Comparison of ENCODE assay signal across 1 cellular context in genomic region chr6:27687154-27688013, GRCh38.
TF ChIP-seq lines count a peak whose summit lies in the region.

No MANE protein-coding gene starts in this region.

TF ChIP-seq in HepG2, 621 proteins besides CTCF, POLR2A, EP300 and RAD21 (continued from another document and continues in another):
- TF ChIP-seq POLR2AphosphoS5 (IDR thresholded peaks at IDR 0.05; ENCODE audit: low read depth, low read length), result no peak
- TF ChIP-seq RCOR2 (CRISPR knock-in tag; IDR thresholded peaks at IDR 0.05), result no peak
- TF ChIP-seq PTBP1 (IDR thresholded peaks at IDR 0.05; ENCODE audit: low read depth, low read length, poor library complexity, severe bottlenecking), result no peak
- no peak for TF ChIP-seq TRIM24 (CRISPR knock-in tag; IDR thresholded peaks at IDR 0.05)
- TF ChIP-seq BCL3 (CRISPR knock-in tag; IDR thresholded peaks at IDR 0.05), result peak; percentile 67; the same call in 1 of the 2 replicates
- no peak; the same call in 1 of the 2 replicates for TF ChIP-seq MYPOP (CRISPR knock-in tag; IDR thresholded peaks at IDR 0.05)
- TF ChIP-seq CSRNP1 (CRISPR knock-in tag; IDR thresholded peaks at IDR 0.05), result peak; percentile 51; the same call in 1 of the 2 replicates
- no peak for TF ChIP-seq ZBTB1 (CRISPR knock-in tag; IDR thresholded peaks at IDR 0.05; ENCODE audit: borderline replicate concordance)
- peak; percentile 48; the same call in 1 of the 2 replicates for TF ChIP-seq ZNF777 (CRISPR knock-in tag; IDR thresholded peaks at IDR 0.05)
- TF ChIP-seq RARG (CRISPR knock-in tag; IDR thresholded peaks at IDR 0.05; ENCODE audit: low read depth), result no peak
- no peak for TF ChIP-seq FOSL1 (CRISPR knock-in tag; IDR thresholded peaks at IDR 0.05; ENCODE audit: borderline replicate concordance)
- no peak for TF ChIP-seq ETS1 (CRISPR knock-in tag; IDR thresholded peaks at IDR 0.05)
- TF ChIP-seq MBNL3 (CRISPR knock-in tag; conservative IDR thresholded peaks at IDR 0.05), result no peak
- no peak for TF ChIP-seq ZNF543 (CRISPR knock-in tag; IDR thresholded peaks at IDR 0.05)
- 0 out of 2 replicates have a peak, but pooled peaks have one; percentile 16 for TF ChIP-seq ZNF614 (CRISPR knock-in tag; IDR thresholded peaks at IDR 0.05; ENCODE audit: borderline replicate concordance)
- no peak for TF ChIP-seq WIZ (CRISPR knock-in tag; IDR thresholded peaks at IDR 0.05)
- TF ChIP-seq ARNT (IDR thresholded peaks at IDR 0.05), result no peak
- TF ChIP-seq FOXA3 (CRISPR knock-in tag; IDR thresholded peaks at IDR 0.05), result peak; percentile 21; the same call in 1 of the 2 replicates
- TF ChIP-seq ZFP36 (IDR thresholded peaks at IDR 0.05; ENCODE audit: borderline replicate concordance, low read depth, low read length, partially characterized antibody), result no peak
- TF ChIP-seq ZFP36L1 (CRISPR knock-in tag; IDR thresholded peaks at IDR 0.05), result no peak; the same call in 1 of the 2 replicates
- no peak for TF ChIP-seq AKNA (CRISPR knock-in tag; IDR thresholded peaks at IDR 0.05; ENCODE audit: borderline replicate concordance)
- TF ChIP-seq ZNF644 (CRISPR knock-in tag; IDR thresholded peaks at IDR 0.05; ENCODE audit: low read depth), result peak; percentile 22; the same call in 1 of the 2 replicates
- TF ChIP-seq ZBTB39 (CRISPR knock-in tag; IDR thresholded peaks at IDR 0.05), result no peak
- no peak; the same call in 1 of the 2 replicates for TF ChIP-seq SP4 (CRISPR knock-in tag; IDR thresholded peaks at IDR 0.05)
- TF ChIP-seq MAF1 (CRISPR knock-in tag; IDR thresholded peaks at IDR 0.05; ENCODE audit: borderline replicate concordance), result no peak
- TF ChIP-seq SRSF1 (optimal IDR thresholded peaks at IDR 0.05; ENCODE audit: low read depth, low read length), result no peak
- TF ChIP-seq GATAD1 (CRISPR knock-in tag; IDR thresholded peaks at IDR 0.05), result peak; percentile 55; the same call in 1 of the 2 replicates
- TF ChIP-seq MIER2 (CRISPR knock-in tag; IDR thresholded peaks at IDR 0.05), result no peak; the same call in 1 of the 2 replicates
- TF ChIP-seq MAZ (IDR thresholded peaks at IDR 0.05; ENCODE audit: borderline replicate concordance, low read depth, low read length), result no peak
- TF ChIP-seq MAZ (CRISPR knock-in tag; IDR thresholded peaks at IDR 0.05; ENCODE audit: low read depth), result no peak
- no peak for TF ChIP-seq MXI1 (IDR thresholded peaks at IDR 0.05; ENCODE audit: borderline replicate concordance, low read depth, low read length)
- no peak for TF ChIP-seq ZNF296 (CRISPR knock-in tag; conservative IDR thresholded peaks at IDR 0.05)
- peak; percentile 58; the same call in 1 of the 2 replicates for TF ChIP-seq NRL (CRISPR knock-in tag; IDR thresholded peaks at IDR 0.05; ENCODE audit: borderline replicate concordance)
- TF ChIP-seq ZNF274 (CRISPR knock-in tag; IDR thresholded peaks at IDR 0.05), result peak; percentile 73; the same call in 1 of the 2 replicates
- no peak for TF ChIP-seq IRX3 (CRISPR knock-in tag; IDR thresholded peaks at IDR 0.05; ENCODE audit: borderline replicate concordance, low read depth)
- TF ChIP-seq ZNF597 (CRISPR knock-in tag; IDR thresholded peaks at IDR 0.05), result no peak
- peak; percentile 71 for TF ChIP-seq KDM5A (IDR thresholded peaks at IDR 0.05; ENCODE audit: borderline replicate concordance, low read length)
- no peak for TF ChIP-seq ZNF720 (CRISPR knock-in tag; IDR thresholded peaks at IDR 0.05)
- TF ChIP-seq CBX2 (IDR thresholded peaks at IDR 0.05; ENCODE audit: low read depth, low read length), result no peak
- TF ChIP-seq CBX2 (CRISPR knock-in tag; IDR thresholded peaks at IDR 0.05; ENCODE audit: low read depth), result 0 out of 2 replicates have a peak, but pooled peaks have one; percentile 2
- 0 out of 2 replicates have a peak, but pooled peaks have one; percentile 40 for TF ChIP-seq MIER3 (CRISPR knock-in tag; IDR thresholded peaks at IDR 0.05; ENCODE audit: borderline replicate concordance)
- TF ChIP-seq HDAC6 (IDR thresholded peaks at IDR 0.05; ENCODE audit: low read depth, low read length), result no peak
- no peak; the same call in 1 of the 2 replicates for TF ChIP-seq HBP1 (CRISPR knock-in tag; IDR thresholded peaks at IDR 0.05; ENCODE audit: low read depth)
- no peak for TF ChIP-seq ESRRA (CRISPR knock-in tag; IDR thresholded peaks at IDR 0.05; ENCODE audit: low read depth)
- TF ChIP-seq ZNF280B (CRISPR knock-in tag; IDR thresholded peaks at IDR 0.05; ENCODE audit: borderline replicate concordance), result 0 out of 2 replicates have a peak, but pooled peaks have one; percentile 76
- peak; percentile 89 for TF ChIP-seq CBFB (CRISPR knock-in tag; IDR thresholded peaks at IDR 0.05)
- TF ChIP-seq SIX1 (CRISPR knock-in tag; IDR thresholded peaks at IDR 0.05; ENCODE audit: borderline replicate concordance), result 0 out of 2 replicates have a peak, but pooled peaks have one; percentile 8
- no peak for TF ChIP-seq NAIF1 (CRISPR knock-in tag; IDR thresholded peaks at IDR 0.05; ENCODE audit: borderline replicate concordance)
- no peak for TF ChIP-seq ZKSCAN5 (CRISPR knock-in tag; IDR thresholded peaks at IDR 0.05)
